Comparison of ENCODE assay signal across 1 cellular context in the genomic region with DNA sequence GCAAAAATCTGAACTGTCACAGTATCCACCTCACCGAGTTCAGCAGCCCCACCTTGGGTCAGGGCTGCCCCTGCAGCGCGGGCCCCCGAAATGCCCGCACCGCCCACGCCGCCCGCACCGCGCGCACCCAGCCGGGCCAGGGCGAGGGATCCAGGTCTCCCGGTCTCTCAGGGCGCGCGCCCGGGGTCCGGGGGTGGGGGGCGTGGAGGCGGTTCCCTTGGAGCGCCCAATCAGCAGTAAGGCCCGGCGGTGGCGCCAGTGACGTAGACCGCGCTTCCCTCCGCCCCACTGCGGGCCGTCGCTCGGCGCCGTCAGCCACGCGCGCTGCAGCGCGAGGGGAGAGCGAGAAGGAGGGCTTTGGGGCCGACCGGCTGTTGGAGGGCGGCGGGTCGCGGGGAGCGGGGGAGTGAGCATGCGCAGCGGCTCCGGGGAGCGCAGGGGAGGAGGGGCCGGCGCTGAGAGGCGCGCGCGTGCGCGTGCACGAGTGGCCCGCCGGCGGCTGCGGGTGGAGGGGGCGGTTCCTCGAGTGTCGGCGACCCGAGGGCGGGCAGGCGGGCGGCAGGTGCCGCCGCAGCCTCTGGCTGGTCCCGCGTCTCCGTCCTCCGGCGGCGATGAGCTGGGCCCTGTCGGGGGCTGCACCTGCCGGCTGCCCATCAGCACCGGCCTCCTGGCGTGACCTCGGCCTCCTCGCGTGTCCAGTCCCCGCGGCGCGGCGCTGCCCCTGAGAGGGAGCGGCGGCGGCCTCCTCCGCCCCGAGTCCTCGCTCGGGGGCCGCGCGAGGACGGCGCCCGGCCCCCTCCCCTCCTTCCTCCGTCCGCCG.
TF ChIP-seq lines count a peak whose summit lies in the region.

A gene with protein sequence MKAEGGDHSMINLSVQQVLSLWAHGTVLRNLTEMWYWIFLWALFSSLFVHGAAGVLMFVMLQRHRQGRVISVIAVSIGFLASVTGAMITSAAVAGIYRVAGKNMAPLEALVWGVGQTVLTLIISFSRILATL (plus strand): TSS at position 521 of the 820 bp plus-strand sequence. CDS start 529 bp downstream, outside the sequence.

TF ChIP-seq in GM12878, 131 proteins besides CTCF, POLR2A, EP300 and RAD21 (continued from another document and continues in another):
- TF ChIP-seq ZNF622 (IDR thresholded peaks at IDR 0.05) (no peak), JUND (IDR thresholded peaks at IDR 0.05; ENCODE audit: low read depth, low read length) (no peak), POU2F2 (IDR thresholded peaks at IDR 0.05; ENCODE audit: borderline replicate concordance, low read depth, low read length) (0 out of 3 replicates have a peak, but pooled peaks have one; percentile 6), MEF2A (IDR thresholded peaks at IDR 0.05; ENCODE audit: insufficient read depth, low read depth, low read length) (no peak), FOXK2 (IDR thresholded peaks at IDR 0.05) (no peak), PML (IDR thresholded peaks at IDR 0.05; ENCODE audit: low read length) (no peak), YY1 (IDR thresholded peaks at IDR 0.05; ENCODE audit: low read depth, low read length) (no peak), BACH1 (IDR thresholded peaks at IDR 0.05; ENCODE audit: borderline replicate concordance) (peak; percentile 98), ZNF24 (IDR thresholded peaks at IDR 0.05) (no peak; the same call in 1 of the 2 replicates), RAD51 (IDR thresholded peaks at IDR 0.05) (no peak), MEF2B (IDR thresholded peaks at IDR 0.05; ENCODE audit: partially characterized antibody, poor library complexity, severe bottlenecking) (peak; percentile 36), BHLHE40 (IDR thresholded peaks at IDR 0.05; ENCODE audit: borderline replicate concordance in 1 of 2, low read depth in 2 of 2, low read length in 1 of 2) (peak; percentile 69 to 95; a peak in 3 of 4 replicates), ZSCAN29 (IDR thresholded peaks at IDR 0.05) (0 out of 2 replicates have a peak, but pooled peaks have one; percentile 42), CREM (IDR thresholded peaks at IDR 0.05; ENCODE audit: low read depth) (peak; percentile 75; the same call in 1 of the 2 replicates), EZH2 (IDR thresholded peaks at IDR 0.05; ENCODE audit: borderline replicate concordance, control insufficient read depth, low read depth, low read length) (no peak), HDAC6 (IDR thresholded peaks at IDR 0.05; ENCODE audit: unreplicated experiment) (no peak), BCL11A (IDR thresholded peaks at IDR 0.05; ENCODE audit: low read depth, low read length) (no peak), NR2F1 (conservative IDR thresholded peaks at IDR 0.05) (peak; percentile 95), NFYA (IDR thresholded peaks at IDR 0.05; ENCODE audit: borderline replicate concordance, low read depth, low read length) (no peak)
- TF ChIP-seq, protein P1, sequence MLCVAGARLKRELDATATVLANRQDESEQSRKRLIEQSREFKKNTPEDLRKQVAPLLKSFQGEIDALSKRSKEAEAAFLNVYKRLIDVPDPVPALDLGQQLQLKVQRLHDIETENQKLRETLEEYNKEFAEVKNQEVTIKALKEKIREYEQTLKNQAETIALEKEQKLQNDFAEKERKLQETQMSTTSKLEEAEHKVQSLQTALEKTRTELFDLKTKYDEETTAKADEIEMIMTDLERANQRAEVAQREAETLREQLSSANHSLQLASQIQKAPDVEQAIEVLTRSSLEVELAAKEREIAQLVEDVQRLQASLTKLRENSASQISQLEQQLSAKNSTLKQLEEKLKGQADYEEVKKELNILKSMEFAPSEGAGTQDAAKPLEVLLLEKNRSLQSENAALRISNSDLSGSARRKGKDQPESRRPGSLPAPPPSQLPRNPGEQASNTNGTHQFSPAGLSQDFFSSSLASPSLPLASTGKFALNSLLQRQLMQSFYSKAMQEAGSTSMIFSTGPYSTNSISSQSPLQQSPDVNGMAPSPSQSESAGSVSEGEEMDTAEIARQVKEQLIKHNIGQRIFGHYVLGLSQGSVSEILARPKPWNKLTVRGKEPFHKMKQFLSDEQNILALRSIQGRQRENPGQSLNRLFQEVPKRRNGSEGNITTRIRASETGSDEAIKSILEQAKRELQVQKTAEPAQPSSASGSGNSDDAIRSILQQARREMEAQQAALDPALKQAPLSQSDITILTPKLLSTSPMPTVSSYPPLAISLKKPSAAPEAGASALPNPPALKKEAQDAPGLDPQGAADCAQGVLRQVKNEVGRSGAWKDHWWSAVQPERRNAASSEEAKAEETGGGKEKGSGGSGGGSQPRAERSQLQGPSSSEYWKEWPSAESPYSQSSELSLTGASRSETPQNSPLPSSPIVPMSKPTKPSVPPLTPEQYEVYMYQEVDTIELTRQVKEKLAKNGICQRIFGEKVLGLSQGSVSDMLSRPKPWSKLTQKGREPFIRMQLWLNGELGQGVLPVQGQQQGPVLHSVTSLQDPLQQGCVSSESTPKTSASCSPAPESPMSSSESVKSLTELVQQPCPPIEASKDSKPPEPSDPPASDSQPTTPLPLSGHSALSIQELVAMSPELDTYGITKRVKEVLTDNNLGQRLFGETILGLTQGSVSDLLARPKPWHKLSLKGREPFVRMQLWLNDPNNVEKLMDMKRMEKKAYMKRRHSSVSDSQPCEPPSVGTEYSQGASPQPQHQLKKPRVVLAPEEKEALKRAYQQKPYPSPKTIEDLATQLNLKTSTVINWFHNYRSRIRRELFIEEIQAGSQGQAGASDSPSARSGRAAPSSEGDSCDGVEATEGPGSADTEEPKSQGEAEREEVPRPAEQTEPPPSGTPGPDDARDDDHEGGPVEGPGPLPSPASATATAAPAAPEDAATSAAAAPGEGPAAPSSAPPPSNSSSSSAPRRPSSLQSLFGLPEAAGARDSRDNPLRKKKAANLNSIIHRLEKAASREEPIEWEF (IDR thresholded peaks at IDR 0.05; ENCODE audit: insufficient replicate concordance, low read depth, low read length), result no peak
- TF ChIP-seq, protein P2, sequence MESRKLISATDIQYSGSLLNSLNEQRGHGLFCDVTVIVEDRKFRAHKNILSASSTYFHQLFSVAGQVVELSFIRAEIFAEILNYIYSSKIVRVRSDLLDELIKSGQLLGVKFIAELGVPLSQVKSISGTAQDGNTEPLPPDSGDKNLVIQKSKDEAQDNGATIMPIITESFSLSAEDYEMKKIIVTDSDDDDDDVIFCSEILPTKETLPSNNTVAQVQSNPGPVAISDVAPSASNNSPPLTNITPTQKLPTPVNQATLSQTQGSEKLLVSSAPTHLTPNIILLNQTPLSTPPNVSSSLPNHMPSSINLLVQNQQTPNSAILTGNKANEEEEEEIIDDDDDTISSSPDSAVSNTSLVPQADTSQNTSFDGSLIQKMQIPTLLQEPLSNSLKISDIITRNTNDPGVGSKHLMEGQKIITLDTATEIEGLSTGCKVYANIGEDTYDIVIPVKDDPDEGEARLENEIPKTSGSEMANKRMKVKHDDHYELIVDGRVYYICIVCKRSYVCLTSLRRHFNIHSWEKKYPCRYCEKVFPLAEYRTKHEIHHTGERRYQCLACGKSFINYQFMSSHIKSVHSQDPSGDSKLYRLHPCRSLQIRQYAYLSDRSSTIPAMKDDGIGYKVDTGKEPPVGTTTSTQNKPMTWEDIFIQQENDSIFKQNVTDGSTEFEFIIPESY (IDR thresholded peaks at IDR 0.05), result no peak
- TF ChIP-seq, protein P3, sequence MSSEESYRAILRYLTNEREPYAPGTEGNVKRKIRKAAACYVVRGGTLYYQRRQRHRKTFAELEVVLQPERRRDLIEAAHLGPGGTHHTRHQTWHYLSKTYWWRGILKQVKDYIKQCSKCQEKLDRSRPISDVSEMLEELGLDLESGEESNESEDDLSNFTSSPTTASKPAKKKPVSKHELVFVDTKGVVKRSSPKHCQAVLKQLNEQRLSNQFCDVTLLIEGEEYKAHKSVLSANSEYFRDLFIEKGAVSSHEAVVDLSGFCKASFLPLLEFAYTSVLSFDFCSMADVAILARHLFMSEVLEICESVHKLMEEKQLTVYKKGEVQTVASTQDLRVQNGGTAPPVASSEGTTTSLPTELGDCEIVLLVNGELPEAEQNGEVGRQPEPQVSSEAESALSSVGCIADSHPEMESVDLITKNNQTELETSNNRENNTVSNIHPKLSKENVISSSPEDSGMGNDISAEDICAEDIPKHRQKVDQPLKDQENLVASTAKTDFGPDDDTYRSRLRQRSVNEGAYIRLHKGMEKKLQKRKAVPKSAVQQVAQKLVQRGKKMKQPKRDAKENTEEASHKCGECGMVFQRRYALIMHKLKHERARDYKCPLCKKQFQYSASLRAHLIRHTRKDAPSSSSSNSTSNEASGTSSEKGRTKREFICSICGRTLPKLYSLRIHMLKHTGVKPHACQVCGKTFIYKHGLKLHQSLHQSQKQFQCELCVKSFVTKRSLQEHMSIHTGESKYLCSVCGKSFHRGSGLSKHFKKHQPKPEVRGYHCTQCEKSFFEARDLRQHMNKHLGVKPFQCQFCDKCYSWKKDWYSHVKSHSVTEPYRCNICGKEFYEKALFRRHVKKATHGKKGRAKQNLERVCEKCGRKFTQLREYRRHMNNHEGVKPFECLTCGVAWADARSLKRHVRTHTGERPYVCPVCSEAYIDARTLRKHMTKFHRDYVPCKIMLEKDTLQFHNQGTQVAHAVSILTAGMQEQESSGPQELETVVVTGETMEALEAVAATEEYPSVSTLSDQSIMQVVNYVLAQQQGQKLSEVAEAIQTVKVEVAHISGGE (CRISPR knock-in tag; IDR thresholded peaks at IDR 0.05), result no peak
- TF ChIP-seq, protein P4, sequence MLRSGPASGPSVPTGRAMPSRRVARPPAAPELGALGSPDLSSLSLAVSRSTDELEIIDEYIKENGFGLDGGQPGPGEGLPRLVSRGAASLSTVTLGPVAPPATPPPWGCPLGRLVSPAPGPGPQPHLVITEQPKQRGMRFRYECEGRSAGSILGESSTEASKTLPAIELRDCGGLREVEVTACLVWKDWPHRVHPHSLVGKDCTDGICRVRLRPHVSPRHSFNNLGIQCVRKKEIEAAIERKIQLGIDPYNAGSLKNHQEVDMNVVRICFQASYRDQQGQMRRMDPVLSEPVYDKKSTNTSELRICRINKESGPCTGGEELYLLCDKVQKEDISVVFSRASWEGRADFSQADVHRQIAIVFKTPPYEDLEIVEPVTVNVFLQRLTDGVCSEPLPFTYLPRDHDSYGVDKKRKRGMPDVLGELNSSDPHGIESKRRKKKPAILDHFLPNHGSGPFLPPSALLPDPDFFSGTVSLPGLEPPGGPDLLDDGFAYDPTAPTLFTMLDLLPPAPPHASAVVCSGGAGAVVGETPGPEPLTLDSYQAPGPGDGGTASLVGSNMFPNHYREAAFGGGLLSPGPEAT (IDR thresholded peaks at IDR 0.05; ENCODE audit: low read depth), result 0 out of 2 replicates have a peak, but pooled peaks have one; percentile 27
- TF ChIP-seq, protein P5, sequence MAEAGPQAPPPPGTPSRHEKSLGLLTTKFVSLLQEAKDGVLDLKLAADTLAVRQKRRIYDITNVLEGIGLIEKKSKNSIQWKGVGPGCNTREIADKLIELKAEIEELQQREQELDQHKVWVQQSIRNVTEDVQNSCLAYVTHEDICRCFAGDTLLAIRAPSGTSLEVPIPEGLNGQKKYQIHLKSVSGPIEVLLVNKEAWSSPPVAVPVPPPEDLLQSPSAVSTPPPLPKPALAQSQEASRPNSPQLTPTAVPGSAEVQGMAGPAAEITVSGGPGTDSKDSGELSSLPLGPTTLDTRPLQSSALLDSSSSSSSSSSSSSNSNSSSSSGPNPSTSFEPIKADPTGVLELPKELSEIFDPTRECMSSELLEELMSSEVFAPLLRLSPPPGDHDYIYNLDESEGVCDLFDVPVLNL (IDR thresholded peaks at IDR 0.05; ENCODE audit: low read depth, low read length), result 0 out of 2 replicates have a peak, but pooled peaks have one; percentile 23
- TF ChIP-seq, protein P6, sequence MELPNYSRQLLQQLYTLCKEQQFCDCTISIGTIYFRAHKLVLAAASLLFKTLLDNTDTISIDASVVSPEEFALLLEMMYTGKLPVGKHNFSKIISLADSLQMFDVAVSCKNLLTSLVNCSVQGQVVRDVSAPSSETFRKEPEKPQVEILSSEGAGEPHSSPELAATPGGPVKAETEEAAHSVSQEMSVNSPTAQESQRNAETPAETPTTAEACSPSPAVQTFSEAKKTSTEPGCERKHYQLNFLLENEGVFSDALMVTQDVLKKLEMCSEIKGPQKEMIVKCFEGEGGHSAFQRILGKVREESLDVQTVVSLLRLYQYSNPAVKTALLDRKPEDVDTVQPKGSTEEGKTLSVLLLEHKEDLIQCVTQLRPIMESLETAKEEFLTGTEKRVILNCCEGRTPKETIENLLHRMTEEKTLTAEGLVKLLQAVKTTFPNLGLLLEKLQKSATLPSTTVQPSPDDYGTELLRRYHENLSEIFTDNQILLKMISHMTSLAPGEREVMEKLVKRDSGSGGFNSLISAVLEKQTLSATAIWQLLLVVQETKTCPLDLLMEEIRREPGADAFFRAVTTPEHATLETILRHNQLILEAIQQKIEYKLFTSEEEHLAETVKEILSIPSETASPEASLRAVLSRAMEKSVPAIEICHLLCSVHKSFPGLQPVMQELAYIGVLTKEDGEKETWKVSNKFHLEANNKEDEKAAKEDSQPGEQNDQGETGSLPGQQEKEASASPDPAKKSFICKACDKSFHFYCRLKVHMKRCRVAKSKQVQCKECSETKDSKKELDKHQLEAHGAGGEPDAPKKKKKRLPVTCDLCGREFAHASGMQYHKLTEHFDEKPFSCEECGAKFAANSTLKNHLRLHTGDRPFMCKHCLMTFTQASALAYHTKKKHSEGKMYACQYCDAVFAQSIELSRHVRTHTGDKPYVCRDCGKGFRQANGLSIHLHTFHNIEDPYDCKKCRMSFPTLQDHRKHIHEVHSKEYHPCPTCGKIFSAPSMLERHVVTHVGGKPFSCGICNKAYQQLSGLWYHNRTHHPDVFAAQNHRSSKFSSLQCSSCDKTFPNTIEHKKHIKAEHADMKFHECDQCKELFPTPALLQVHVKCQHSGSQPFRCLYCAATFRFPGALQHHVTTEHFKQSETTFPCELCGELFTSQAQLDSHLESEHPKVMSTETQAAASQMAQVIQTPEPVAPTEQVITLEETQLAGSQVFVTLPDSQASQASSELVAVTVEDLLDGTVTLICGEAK (IDR thresholded peaks at IDR 0.05; ENCODE audit: borderline replicate concordance), result no peak
- TF ChIP-seq, protein P7, sequence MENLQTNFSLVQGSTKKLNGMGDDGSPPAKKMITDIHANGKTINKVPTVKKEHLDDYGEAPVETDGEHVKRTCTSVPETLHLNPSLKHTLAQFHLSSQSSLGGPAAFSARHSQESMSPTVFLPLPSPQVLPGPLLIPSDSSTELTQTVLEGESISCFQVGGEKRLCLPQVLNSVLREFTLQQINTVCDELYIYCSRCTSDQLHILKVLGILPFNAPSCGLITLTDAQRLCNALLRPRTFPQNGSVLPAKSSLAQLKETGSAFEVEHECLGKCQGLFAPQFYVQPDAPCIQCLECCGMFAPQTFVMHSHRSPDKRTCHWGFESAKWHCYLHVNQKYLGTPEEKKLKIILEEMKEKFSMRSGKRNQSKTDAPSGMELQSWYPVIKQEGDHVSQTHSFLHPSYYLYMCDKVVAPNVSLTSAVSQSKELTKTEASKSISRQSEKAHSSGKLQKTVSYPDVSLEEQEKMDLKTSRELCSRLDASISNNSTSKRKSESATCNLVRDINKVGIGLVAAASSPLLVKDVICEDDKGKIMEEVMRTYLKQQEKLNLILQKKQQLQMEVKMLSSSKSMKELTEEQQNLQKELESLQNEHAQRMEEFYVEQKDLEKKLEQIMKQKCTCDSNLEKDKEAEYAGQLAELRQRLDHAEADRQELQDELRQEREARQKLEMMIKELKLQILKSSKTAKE (IDR thresholded peaks at IDR 0.05; ENCODE audit: low read depth, poor library complexity, severe bottlenecking), result no peak
